18 cellular contexts compared by ENCODE assay signal in the genomic region with DNA sequence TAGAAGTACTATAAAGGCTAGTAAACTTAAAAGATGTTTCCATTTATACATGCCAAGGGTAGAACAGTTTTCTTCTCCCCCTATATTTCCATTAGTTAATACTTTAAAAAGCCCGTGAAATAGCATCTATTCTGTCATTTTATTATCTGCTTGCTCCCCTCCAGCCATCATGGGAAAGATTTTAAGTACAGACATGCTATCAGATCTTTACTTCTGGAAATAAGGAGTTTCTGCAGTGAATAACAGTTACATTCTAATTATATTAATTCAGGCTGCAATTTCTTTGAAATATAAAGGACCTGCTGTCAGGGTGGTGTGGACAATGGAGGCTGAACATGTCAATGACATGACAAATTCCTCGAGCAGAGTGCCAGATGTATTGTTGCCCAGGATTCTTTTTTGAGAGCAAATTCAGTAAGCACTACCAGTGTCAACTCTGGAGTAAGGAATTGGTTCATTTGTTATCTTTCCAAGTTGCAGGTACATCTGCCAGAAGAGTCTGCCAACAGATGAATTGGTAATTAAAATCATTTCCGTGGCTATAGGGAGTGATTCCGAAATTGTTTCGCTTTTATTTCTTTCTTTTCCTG.
"Had no signal": no experiment of that assay in that cellular context is flagged by ENCODE, and none has a peak within 500 bp of the region (broad histone marks: within the 10 kb centered on the region; RNA-seq: fewer than 3 reads in every experiment).

No MANE protein-coding gene starts in this region.

- H3K9me3 ChIP-seq: ovary, testis, upper lobe of right lung had no signal

- H3K4me3 ChIP-seq: coronary artery, ovary, testis, upper lobe of right lung had no signal

- ATAC-seq: activated CD8-positive, alpha-beta T cell treated with anti-CD3 and anti-CD28 coated beads, Interleukin-2, amount 10 ng/mL, durations not matched to agents 7 days and 5 days; left colon; T-helper 17 cell; upper lobe of right lung; WTC11 had no signal

- H3K27ac ChIP-seq: coronary artery, ovary, testis, upper lobe of right lung had no signal

- DNase-seq: activated CD4-positive, alpha-beta T cell treated with anti-CD3 and anti-CD28 coated beads for 48 hours; activated CD8-positive, alpha-beta memory T cell treated with anti-CD3 and anti-CD28 coated beads, Interleukin-2, amount 50 U/mL, for 48 hours; activated CD8-positive, alpha-beta T cell treated with anti-CD3 and anti-CD28 coated beads, Interleukin-2, amount 10 ng/mL, durations not matched to agents 7 days and 5 days; activated naive CD8-positive, alpha-beta T cell treated with anti-CD3 and anti-CD28 coated beads, Interleukin-2, amount 10 ng/mL, durations not matched to agents 7 days and 5 days; anterior cingulate cortex; effector memory CD4-positive, alpha-beta T cell; erythroblast; immature natural killer cell; left colon; mesenchymal stem cell; ovary; stimulated activated CD4-positive, alpha-beta T cell treated with anti-CD3 and anti-CD28 coated beads, Interleukin-15, amount 100 ng/mL, for 24 hours; stimulated activated CD4-positive, alpha-beta T cell treated with anti-CD3 and anti-CD28 coated beads, Interleukin-4, amount 100 ng/mL, for 24 hours; T-helper 17 cell; testis; upper lobe of right lung had no signal

- H3K27me3 ChIP-seq: ovary, testis, upper lobe of right lung had no signal

- H3K4me1 ChIP-seq: testis had no signal

- H3K36me3 ChIP-seq: ovary, upper lobe of right lung had no signal
